In genomic region chrX:30141966-30142365, GRCh38 we compare ENCODE assay signal across 9 cellular contexts.
DNase-seq lines count a peak whose midpoint lies in the region; ATAC-seq, FAIRE-seq and TF ChIP-seq lines count a peak whose summit lies in the region.
"Had no signal": no experiment of that assay in that cellular context is flagged by ENCODE, and none has a peak within 500 bp of the region (broad histone marks: within the 10 kb centered on the region; RNA-seq: fewer than 3 reads in every experiment).

No MANE protein-coding gene starts in this region.

- H3K9me2 ChIP-seq in hepatocyte (replicated peaks; ENCODE audit: insufficient read depth), result no peaks in the 10 kb centered on the region

- H3K79me2 ChIP-seq in hepatocyte, result no peaks in the 10 kb centered on the region

- no peak overlapping the region for H2AFZ ChIP-seq in hepatocyte

- ATAC-seq in HG03469 (IDR thresholded peaks at IDR 0.05; ENCODE audit: unreplicated experiment) (peak; percentile 42), GM19455 (IDR thresholded peaks at IDR 0.05; ENCODE audit: unreplicated experiment) (no peak)

- H3K4me3 ChIP-seq in hepatocyte (no peak overlapping the region), sigmoid colon (no peak overlapping the region), dorsolateral prefrontal cortex (no peak overlapping the region)

- TF ChIP-seq EP300 in sigmoid colon (IDR thresholded peaks at IDR 0.05), result no peak

- peak; percentile 31 for TF ChIP-seq CTCF in hepatocyte (IDR thresholded peaks at IDR 0.05; ENCODE audit: poor library complexity)
- no peak for TF ChIP-seq CTCF in sigmoid colon (IDR thresholded peaks at IDR 0.05)
- TF ChIP-seq CTCF in dorsolateral prefrontal cortex (IDR thresholded peaks at IDR 0.05 in 54 of 56, conservative IDR thresholded peaks at IDR 0.05 in 2 of 56; ENCODE audit: low read depth in 1 of 56, partially characterized antibody in 56 of 56), result peak in 27 of 56 donors; percentile 9 to 44 (median 26)

- H3K27me3 ChIP-seq in hepatocyte (no peaks in the 10 kb centered on the region), sigmoid colon (no peaks in the 10 kb centered on the region), dorsolateral prefrontal cortex (peaks cover 0 to 78% (median 18%) of the 10 kb centered on the region in 45 donors)

- H3K4me2 ChIP-seq in hepatocyte, result no peak overlapping the region

- TF ChIP-seq POLR2A in sigmoid colon (IDR thresholded peaks at IDR 0.05), result no peak

- intact Hi-C loops in sigmoid colon (cut with DNase I), result no loop called here
- intact Hi-C loops in dorsolateral prefrontal cortex (cut with DNase I), result no loop called here

- no peaks in the 10 kb centered on the region for H4K20me1 ChIP-seq in hepatocyte (ENCODE audit: insufficient read depth, poor library complexity, severe bottlenecking)

- DNase-seq in DMS 273 (lab: John Stamatoyannopoulos, UW; ENCODE audit: unreplicated experiment), result peak; percentile 68
- peak; percentile 4 for DNase-seq in GM19239 (ENCODE audit: insufficient read length, low spot score)
- DNase-seq in RPMI8226, result peak; percentile 35
- peak; percentile 32 for DNase-seq in hepatocyte (ENCODE audit: low spot score)
- DNase-seq in sigmoid colon, result no peak
- DNase-seq in dorsolateral prefrontal cortex, result no peak
- DNase-seq: naive B cell had no signal

- H3K9me3 ChIP-seq in hepatocyte (ENCODE audit: low read depth) (no peaks in the 10 kb centered on the region), sigmoid colon (no peaks in the 10 kb centered on the region)

- H3K4me1 ChIP-seq in hepatocyte (ENCODE audit: insufficient read depth) (no peaks in the 10 kb centered on the region), sigmoid colon (no peaks in the 10 kb centered on the region)

- FAIRE-seq in GM19239 (lab: Jason Lieb, UNC), result peak; percentile 80

- H3K27ac ChIP-seq in hepatocyte, result no peak overlapping the region
- no peak overlapping the region for H3K27ac ChIP-seq in sigmoid colon
- H3K27ac ChIP-seq in dorsolateral prefrontal cortex, result no peak overlapping the region

- no peaks in the 10 kb centered on the region for H3K36me3 ChIP-seq in hepatocyte (replicated peaks; ENCODE audit: insufficient read depth, low read depth)
- no peaks in the 10 kb centered on the region for H3K36me3 ChIP-seq in sigmoid colon

- 50% methylated on average over 4 of the region's 4 CpGs for WGBS in hepatocyte (ENCODE audit: low lambda C conversion rate, missing lambda C conversion rate)
- 29 to 69% methylated on average over 4 of the region's 4 CpGs for WGBS in sigmoid colon, 2 donors

Comparison
In these comparisons a context has a peak if more than half of its experiments do, and no peak if none do; other contexts are left out.
1. DNase-seq: peak in DMS 273 (single experiment), GM19239 (single experiment), RPMI8226 (single experiment) and hepatocyte (single experiment); none in sigmoid colon (single experiment) and dorsolateral prefrontal cortex (0 of 10).